Comparison of ENCODE assay signal across 16 cellular contexts in genomic region chr6:39104528-39104927, GRCh38. TPM values are rescaled to one million over a fixed set of nuclear protein-coding genes. Genes with fewer than 3 reads are reported as not detected.
DNase-seq lines count a peak whose midpoint lies in the region; ATAC-seq and TF ChIP-seq lines count a peak whose summit lies in the region.
"Had no signal": no experiment of that assay in that cellular context is flagged by ENCODE, and none has a peak within 500 bp of the region (broad histone marks: within the 10 kb centered on the region; RNA-seq: fewer than 3 reads in every experiment).

No MANE protein-coding gene starts in this region.

- H3K27ac Mint-ChIP-seq in stimulated activated naive CD8-positive, alpha-beta T cell treated with anti-CD3 and anti-CD28 coated beads, Interleukin-15, Interleukin-2, amounts not matched to agents 100 ng/mL and 50 ng/mL, for 24 hours = peak overlapping the region; percentile 18
- H3K27ac Mint-ChIP-seq in stimulated activated naive CD8-positive, alpha-beta T cell treated with anti-CD3 and anti-CD28 coated beads, Interleukin-15, amount 100 ng/mL, for 72 hours = peak overlapping the region in 1 of 2 donors; percentile 23
- H3K27ac Mint-ChIP-seq in glutamatergic neuron (ENCODE audit: unreplicated experiment) (no peak overlapping the region), WTC11 (no peak overlapping the region)
- H3K27ac Mint-ChIP-seq: CD8-positive, alpha-beta T cell; HFFc6 had no signal

- H3K9me3 Mint-ChIP-seq in stimulated activated naive CD8-positive, alpha-beta T cell treated with anti-CD3 and anti-CD28 coated beads, Interleukin-15, Interleukin-2, amounts not matched to agents 100 ng/mL and 50 ng/mL, for 24 hours = peaks cover 3% of the 10 kb centered on the region
- no peaks in the 10 kb centered on the region for H3K9me3 Mint-ChIP-seq in stimulated activated naive CD8-positive, alpha-beta T cell treated with anti-CD3 and anti-CD28 coated beads, Interleukin-15, amount 100 ng/mL, for 72 hours
- H3K9me3 Mint-ChIP-seq in glutamatergic neuron (ENCODE audit: unreplicated experiment) (peaks cover 2% of the 10 kb centered on the region), WTC11 (no peaks in the 10 kb centered on the region)
- H3K9me3 Mint-ChIP-seq: CD8-positive, alpha-beta T cell; HFFc6 had no signal

- peaks cover 60% of the 10 kb centered on the region for H3K36me3 Mint-ChIP-seq in stimulated activated naive CD8-positive, alpha-beta T cell treated with anti-CD3 and anti-CD28 coated beads, Interleukin-15, Interleukin-2, amounts not matched to agents 100 ng/mL and 50 ng/mL, for 24 hours (ENCODE audit: low read depth)
- no peaks in the 10 kb centered on the region for H3K36me3 Mint-ChIP-seq in glutamatergic neuron (ENCODE audit: unreplicated experiment)
- H3K36me3 Mint-ChIP-seq in WTC11 = no peaks in the 10 kb centered on the region

- ATAC-seq in stimulated activated naive CD8-positive, alpha-beta T cell treated with anti-CD3 and anti-CD28 coated beads, Interleukin-15, amount 100 ng/mL, for 72 hours = no peak
- ATAC-seq in WTC11 = no peak
- ATAC-seq: CD8-positive, alpha-beta T cell; GM12878 had no signal

- CTCF ChIA-PET in WTC11 (lab: Charles Lee) = interaction anchor here (1.2 kb wide), 1 partner anchor 105 kb away, joined by 3 read pairs; no protein-coding TSS in a partner anchor

- POLR2A ChIA-PET in WTC11 (lab: Charles Lee) = no interaction called here

- DNase-seq in NCI-H1417 (lab: John Stamatoyannopoulos, UW) = peak in 2 of 3 experiments; percentile 41 to 45
- DNase-seq in NCI-H1417 treated with DMSO at 0.1 percent for 48 hours (lab: John Stamatoyannopoulos, UW) = no peak
- DNase-seq in stimulated activated naive CD8-positive, alpha-beta T cell treated with anti-CD3 and anti-CD28 coated beads, Interleukin-15, amount 100 ng/mL, for 72 hours = no peak
- no peak for DNase-seq in glutamatergic neuron
- DNase-seq in WTC11 (ENCODE audit: low spot score) = no peak
- DNase-seq in ACHN = no peak
- DNase-seq: BE2C; CD8-positive, alpha-beta T cell; COR-L47; DMS153; HCEC 1CT; HFFc6 had no signal

- no peak overlapping the region for H3K4me3 Mint-ChIP-seq in stimulated activated naive CD8-positive, alpha-beta T cell treated with anti-CD3 and anti-CD28 coated beads, Interleukin-15, Interleukin-2, amounts not matched to agents 100 ng/mL and 50 ng/mL, for 24 hours
- H3K4me3 Mint-ChIP-seq in stimulated activated naive CD8-positive, alpha-beta T cell treated with anti-CD3 and anti-CD28 coated beads, Interleukin-15, amount 100 ng/mL, for 72 hours = no peak overlapping the region
- H3K4me3 Mint-ChIP-seq in glutamatergic neuron (ENCODE audit: unreplicated experiment) (peak overlapping the region; percentile 53), WTC11 (no peak overlapping the region)
- H3K4me3 Mint-ChIP-seq: CD8-positive, alpha-beta T cell; HFFc6 had no signal

- TF ChIP-seq CTCF in glutamatergic neuron (IDR thresholded peaks at IDR 0.05; ENCODE audit: partially characterized antibody, unreplicated experiment) (no peak), WTC11 (IDR thresholded peaks at IDR 0.05) (no peak)

- H3K27me3 Mint-ChIP-seq in stimulated activated naive CD8-positive, alpha-beta T cell treated with anti-CD3 and anti-CD28 coated beads, Interleukin-15, Interleukin-2, amounts not matched to agents 100 ng/mL and 50 ng/mL, for 24 hours = no peaks in the 10 kb centered on the region
- no peaks in the 10 kb centered on the region for H3K27me3 Mint-ChIP-seq in stimulated activated naive CD8-positive, alpha-beta T cell treated with anti-CD3 and anti-CD28 coated beads, Interleukin-15, amount 100 ng/mL, for 72 hours
- no peaks in the 10 kb centered on the region for H3K27me3 Mint-ChIP-seq in glutamatergic neuron (ENCODE audit: unreplicated experiment)
- no peaks in the 10 kb centered on the region for H3K27me3 Mint-ChIP-seq in WTC11 (ENCODE audit: low read depth)

- in situ Hi-C loops in ACHN (cut with HindIII; ENCODE audit: low pct_ligation_motif_present, low pct_unique_long_range_greater_than_20kb, low sequenced_read_pairs) = no loop called here

- peaks cover 62% of the 10 kb centered on the region for H3K4me1 Mint-ChIP-seq in stimulated activated naive CD8-positive, alpha-beta T cell treated with anti-CD3 and anti-CD28 coated beads, Interleukin-15, Interleukin-2, amounts not matched to agents 100 ng/mL and 50 ng/mL, for 24 hours (ENCODE audit: low read depth)
- peaks cover 55% of the 10 kb centered on the region for H3K4me1 Mint-ChIP-seq in stimulated activated naive CD8-positive, alpha-beta T cell treated with anti-CD3 and anti-CD28 coated beads, Interleukin-15, amount 100 ng/mL, for 72 hours
- H3K4me1 Mint-ChIP-seq in glutamatergic neuron (ENCODE audit: low read depth, unreplicated experiment) (peaks cover 27% of the 10 kb centered on the region), WTC11 (peaks cover 6% of the 10 kb centered on the region; the same call in 1 of the 2 replicates)

TF ChIP-seq in WTC11, 78 proteins besides CTCF, POLR2A, EP300 and RAD21 (continues in another document):
- no peak for TF ChIP-seq MYBL2 (CRISPR knock-in tag; IDR thresholded peaks at IDR 0.05)
- TF ChIP-seq NFATC4 (CRISPR knock-in tag; IDR thresholded peaks at IDR 0.05) = no peak
- no peak for TF ChIP-seq AR (CRISPR knock-in tag; IDR thresholded peaks at IDR 0.05)
- no peak for TF ChIP-seq ZNF671 (CRISPR knock-in tag; IDR thresholded peaks at IDR 0.05)
- TF ChIP-seq MXD4 (CRISPR knock-in tag; IDR thresholded peaks at IDR 0.05; ENCODE audit: borderline replicate concordance) = no peak
- no peak for TF ChIP-seq SMAD3 (CRISPR knock-in tag; IDR thresholded peaks at IDR 0.05; ENCODE audit: borderline replicate concordance)
- no peak for TF ChIP-seq IRF1 (CRISPR knock-in tag; IDR thresholded peaks at IDR 0.05)
- TF ChIP-seq RELA (CRISPR knock-in tag; IDR thresholded peaks at IDR 0.05; ENCODE audit: borderline replicate concordance) = no peak
- TF ChIP-seq E2F4 (CRISPR knock-in tag; IDR thresholded peaks at IDR 0.05; ENCODE audit: borderline replicate concordance, low read depth) = no peak
- TF ChIP-seq ZBTB43 (CRISPR knock-in tag; IDR thresholded peaks at IDR 0.05) = no peak
- no peak for TF ChIP-seq JUN (CRISPR knock-in tag; IDR thresholded peaks at IDR 0.05)

RNA-seq across cellular contexts. Expression of gene SAYSD1, which starts 10.5 kb away (rescaled TPM):
- 18.4 TPM for total RNA-seq in glutamatergic neuron (ENCODE audit: unreplicated experiment)
- total RNA-seq in WTC11 (2021) = 6.9 to 7.7 TPM (median 7.4 TPM) in 3 replicates

RNA-seq across cellular contexts. Expression of gene GLP1R, which starts 55.9 kb away (rescaled TPM):
- total RNA-seq in glutamatergic neuron (ENCODE audit: unreplicated experiment) = not detected
- 1.8 to 2.2 TPM (median 2.1 TPM) in 3 replicates for total RNA-seq in WTC11 (2021)
- total RNA-seq: CD8-positive, alpha-beta T cell; G401; GM12878; H4; HFFc6 had no signal

Comparison
In these comparisons a context has a peak if more than half of its experiments do, and no peak if none do; other contexts are left out.
1. DNase-seq: peak in NCI-H1417 (2 of 3); none in NCI-H1417 treated with DMSO at 0.1 percent for 48 hours (single experiment), stimulated activated naive CD8-positive, alpha-beta T cell treated with anti-CD3 and anti-CD28 coated beads, Interleukin-15, amount 100 ng/mL, for 72 hours (0 of 2), glutamatergic neuron (single experiment), WTC11 (single experiment) and ACHN (single experiment).